In the genomic region with DNA sequence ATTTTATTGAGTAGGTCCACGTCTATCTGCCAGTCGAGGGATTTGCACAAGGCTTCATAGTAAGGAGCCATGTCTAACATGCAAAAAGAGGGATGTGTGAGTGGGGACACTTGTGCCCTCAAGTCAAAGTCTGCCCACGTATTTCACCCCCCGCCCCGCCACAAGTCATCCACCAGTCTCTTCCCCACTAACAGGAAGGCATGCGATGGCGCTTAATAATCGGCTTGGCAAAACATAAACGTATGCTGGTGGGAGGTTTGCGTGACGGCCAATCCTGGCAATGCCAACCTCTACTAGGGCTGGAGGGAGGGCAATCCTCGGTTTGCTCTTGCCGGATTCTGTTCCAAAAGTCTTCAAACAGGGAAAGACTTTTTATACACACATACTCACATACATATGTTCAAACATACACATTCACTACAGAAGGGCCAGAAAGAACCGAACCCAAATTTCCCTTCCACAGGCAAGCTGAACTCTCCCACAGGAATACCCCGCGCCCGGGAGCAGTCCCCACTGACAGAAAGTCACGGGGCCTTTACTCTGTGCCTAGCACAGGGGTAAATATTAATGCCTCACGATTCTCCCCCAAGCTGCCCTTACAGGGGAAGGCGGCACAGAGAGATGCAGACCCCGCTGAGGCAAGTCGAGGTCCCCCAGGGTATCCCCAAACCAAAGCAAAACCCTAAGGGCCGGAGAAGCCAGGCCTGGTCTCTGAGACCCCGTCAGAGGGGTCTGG, we compare ENCODE assay signal across 8 cellular contexts. TPM values are rescaled to one million over a fixed set of nuclear protein-coding genes. Genes with fewer than 3 reads are reported as not detected.
DNase-seq lines count a peak whose midpoint lies in the region; ATAC-seq and TF ChIP-seq lines count a peak whose summit lies in the region.

No MANE protein-coding gene starts in this region.

- no peaks in the 10 kb centered on the region for H3K27me3 ChIP-seq in tibial artery

- peaks cover 0 to 22% (median 20%) of the 10 kb centered on the region in 4 donors for H3K4me1 ChIP-seq in tibial artery

- H3K27me3 Mint-ChIP-seq in memory B cell = no peaks in the 10 kb centered on the region

- intact Hi-C loops in tibial artery (cut with DNase I; ENCODE audit: low total_unique reads) = no loop called here

- ATAC-seq in memory B cell (ENCODE audit: low read depth) (no peak), GM18520 (IDR thresholded peaks at IDR 0.05; ENCODE audit: unreplicated experiment) (no peak)

- H3K27ac Mint-ChIP-seq in memory B cell = peak overlapping the region; percentile 82

- H3K4me3 Mint-ChIP-seq in memory B cell = peak overlapping the region; percentile 90

- peaks cover 11% of the 10 kb centered on the region for H3K4me1 Mint-ChIP-seq in memory B cell

- peak; percentile 2 for DNase-seq in activated T-cell treated with anti-CD3 and anti-CD28 coated beads for 24 hours (ENCODE audit: low read depth)
- DNase-seq in activated T-cell treated with anti-CD3 and anti-CD28 coated beads for 4 hours = no peak
- DNase-seq in RPMI8226 = peak; percentile 24
- DNase-seq in cerebellum (ENCODE audit: low spot score) = peak; percentile 9
- peak in 1 of 2 donors; percentile 12 for DNase-seq in memory B cell (ENCODE audit: low spot score in 2 of 2)
- DNase-seq in tibial artery = no peak
- no peak for DNase-seq in NCI-H510A (lab: John Stamatoyannopoulos, UW)

- H3K27ac ChIP-seq in tibial artery = peak overlapping the region; percentile 85 to 91

- H3K9me3 ChIP-seq in tibial artery = no peaks in the 10 kb centered on the region

- peaks cover 12% of the 10 kb centered on the region for H3K36me3 Mint-ChIP-seq in memory B cell

- H3K36me3 ChIP-seq in tibial artery = peaks cover 9 to 27% (median 10%) of the 10 kb centered on the region in 3 donors

- no peaks in the 10 kb centered on the region for H3K9me3 Mint-ChIP-seq in memory B cell

- TF ChIP-seq CTCF in tibial artery (IDR thresholded peaks at IDR 0.05) = no peak

- H3K4me3 ChIP-seq in tibial artery = peak overlapping the region; percentile 92 to 95

RNA-seq across cellular contexts. Expression of a gene that starts 0.7 kb away (rescaled TPM):
- total RNA-seq in cerebellum = 66.7 TPM

Comparison
In these comparisons a context has a peak if more than half of its experiments do, and no peak if none do; other contexts are left out.
1. DNase-seq: peak in activated T-cell treated with anti-CD3 and anti-CD28 coated beads for 24 hours (single experiment), RPMI8226 (single experiment) and cerebellum (single experiment); none in activated T-cell treated with anti-CD3 and anti-CD28 coated beads for 4 hours (single experiment), tibial artery (0 of 2) and NCI-H510A (single experiment).